In the genomic region with DNA sequence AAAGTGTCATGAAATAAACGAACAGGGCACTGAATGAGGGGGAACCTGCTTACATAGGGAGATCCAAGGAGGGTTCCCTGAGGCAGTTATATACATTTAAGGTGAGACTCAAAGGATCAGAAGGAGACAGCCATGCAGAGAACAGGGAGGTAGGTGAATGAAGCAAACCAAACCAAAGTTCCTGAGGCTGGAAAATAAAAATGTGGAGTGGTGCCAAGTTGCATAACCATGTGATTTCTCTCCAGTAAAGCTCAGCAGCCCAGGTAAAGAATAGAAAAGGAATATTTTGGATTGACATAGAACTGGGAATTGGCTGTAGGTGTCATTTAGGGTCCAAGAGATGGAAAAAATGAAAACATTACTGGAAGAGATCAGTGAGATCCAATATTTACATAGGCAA, we compare ENCODE assay signal across 22 cellular contexts.
DNase-seq lines count a peak whose midpoint lies in the region; TF ChIP-seq lines count a peak whose summit lies in the region.
"Had no signal": no experiment of that assay in that cellular context is flagged by ENCODE, and none has a peak within 500 bp of the region (broad histone marks: within the 10 kb centered on the region; RNA-seq: fewer than 3 reads in every experiment).

No MANE protein-coding gene starts in this region.

- in situ Hi-C loops in GM13976 (cut with MboI; ENCODE audit: low sequenced_read_pairs, unreplicated experiment), result no loop called here

- DNase-seq in NCI-H1105 treated with DMSO at 0.1 percent for 48 hours (lab: John Stamatoyannopoulos, UW), result peak; percentile 21
- DNase-seq in NCI-H1105 (lab: John Stamatoyannopoulos, UW), result no peak
- peak; percentile 5 for DNase-seq in fibroblast of the aortic adventitia (ENCODE audit: low read depth)
- DNase-seq in Peyer's patch, result no peak
- DNase-seq in GM13976 (ENCODE audit: low spot score), result no peak
- DNase-seq in activated CD4-positive, alpha-beta T cell treated with anti-CD3 and anti-CD28 coated beads for 1 hour, result no peak
- DNase-seq: ACHN; CD4-positive, CD25-positive, alpha-beta regulatory T cell; DMS153; DND-41; NCI-H1048; NCI-H1436; NCI-H187; NCI-H2107; NCI-H446 treated with DMSO at 0.1 percent for 48 hours; NCI-H526; SHP77 treated with DMSO at 0.1 percent for 48 hours had no signal

- H3K27me3 ChIP-seq in Peyer's patch, result no peaks in the 10 kb centered on the region

- H3K9me3 ChIP-seq in Peyer's patch, result no peaks in the 10 kb centered on the region

- H3K4me1 ChIP-seq in Peyer's patch, result no peaks in the 10 kb centered on the region

- no peak overlapping the region for H3K4me3 ChIP-seq in fibroblast of the aortic adventitia (ENCODE audit: low read depth, low read length)
- no peak overlapping the region for H3K4me3 ChIP-seq in Peyer's patch
- H3K4me3 ChIP-seq: SK-N-MC had no signal

- H3K36me3 ChIP-seq in Peyer's patch, result no peaks in the 10 kb centered on the region

- TF ChIP-seq CTCF in C4-2B (conservative IDR thresholded peaks at IDR 0.05) (no peak), VCaP (conservative IDR thresholded peaks at IDR 0.05) (no peak), fibroblast of the aortic adventitia (IDR thresholded peaks at IDR 0.05; ENCODE audit: insufficient read depth, low read length) (no peak), Peyer's patch (IDR thresholded peaks at IDR 0.05) (no peak), GM13976 (IDR thresholded peaks at IDR 0.05; ENCODE audit: borderline replicate concordance, control extremely low read depth, extremely low read depth, insufficient read depth, missing control alignments) (no peak)

- H3K27ac ChIP-seq in C4-2B (peak overlapping the region; percentile 38; the same call in 1 of the 2 replicates), VCaP (peak overlapping the region; percentile 82), Peyer's patch (no peak overlapping the region)
- H3K27ac ChIP-seq: 22Rv1, KMS-11, SK-N-MC had no signal

- no peak for TF ChIP-seq POLR2A in Peyer's patch (IDR thresholded peaks at IDR 0.05)

Comparison
In these comparisons a context has a peak if more than half of its experiments do, and no peak if none do; other contexts are left out.
1. DNase-seq: peak in NCI-H1105 treated with DMSO at 0.1 percent for 48 hours (single experiment) and fibroblast of the aortic adventitia (single experiment); none in NCI-H1105 (single experiment), Peyer's patch (0 of 3), GM13976 (single experiment) and activated CD4-positive, alpha-beta T cell treated with anti-CD3 and anti-CD28 coated beads for 1 hour (single experiment).
2. H3K27ac ChIP-seq: peak in C4-2B (single experiment) and VCaP (single experiment); none in Peyer's patch (0 of 4).